In the genomic region with DNA sequence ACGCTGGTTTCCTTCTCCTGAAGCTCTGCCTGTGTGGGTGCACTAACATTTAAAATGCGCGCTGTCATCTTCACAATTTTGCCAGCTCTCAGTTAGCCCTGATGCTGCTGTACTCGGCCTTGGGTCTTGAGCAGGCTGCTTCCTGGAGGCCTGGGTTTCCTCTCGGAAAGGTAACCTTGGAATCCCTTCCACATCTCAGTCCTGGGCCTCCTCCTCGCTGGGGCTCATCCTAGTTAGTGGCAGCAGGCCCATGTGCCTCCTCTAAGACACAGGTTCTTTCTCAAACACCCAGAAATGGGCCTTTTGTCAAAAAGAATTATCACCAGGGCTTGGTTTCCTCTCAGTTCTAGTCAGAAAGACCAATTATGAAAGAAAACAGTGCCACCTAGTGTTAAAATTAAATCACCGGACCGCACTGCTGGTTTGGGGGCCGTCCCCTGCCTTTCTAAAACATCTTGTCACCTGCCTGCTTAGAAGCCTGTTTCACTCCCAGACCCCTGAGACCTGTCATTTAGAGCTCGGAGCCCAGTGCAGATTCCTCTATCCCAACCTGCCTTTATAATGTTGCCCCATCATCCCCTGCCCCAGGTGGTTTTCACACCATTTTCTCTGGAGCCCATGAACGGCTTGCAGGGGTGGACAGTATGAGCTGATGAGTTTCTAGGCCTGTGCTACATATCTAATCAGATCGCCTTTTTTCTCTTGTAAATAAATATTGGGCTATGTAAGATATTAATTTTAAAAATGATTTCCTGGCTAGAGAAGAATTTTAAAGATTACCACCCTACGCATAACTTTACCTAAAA, we compare ENCODE assay signal across 8 cellular contexts. TPM values are rescaled to one million over a fixed set of nuclear protein-coding genes. Genes with fewer than 3 reads are reported as not detected.
A peak's percentile ranks its signal among the peaks of the same experiment; 100 is the strongest.
DNase-seq lines count a peak whose midpoint lies in the region; ATAC-seq and TF ChIP-seq lines count a peak whose summit lies in the region.

No MANE protein-coding gene starts in this region.

- peaks cover 25% of the 10 kb centered on the region for H3K36me3 ChIP-seq in SJCRH30
- H3K36me3 ChIP-seq in heart right ventricle, result peaks cover 0 to 66% (median 0%) of the 10 kb centered on the region in 9 donors

- H3K27ac ChIP-seq in CD4-positive, alpha-beta T cell (ENCODE audit: low read depth, low read length), result no peak overlapping the region
- no peak overlapping the region for H3K27ac ChIP-seq in SJCRH30
- H3K27ac ChIP-seq in heart right ventricle, result peak overlapping the region in 1 of 10 donors; percentile 83

- H3K36me3 Mint-ChIP-seq in CD4-positive, alpha-beta T cell (ENCODE audit: low read depth), result peaks cover 72% of the 10 kb centered on the region
- H3K36me3 Mint-ChIP-seq in activated naive CD8-positive, alpha-beta T cell treated with anti-CD3 and anti-CD28 coated beads, Interleukin-2, amount 50 U/mL, for 24 hours (ENCODE audit: low read depth), result peaks cover 83% of the 10 kb centered on the region

- no peak overlapping the region for H3K27ac Mint-ChIP-seq in CD4-positive, alpha-beta T cell
- no peak overlapping the region for H3K27ac Mint-ChIP-seq in activated naive CD8-positive, alpha-beta T cell treated with anti-CD3 and anti-CD28 coated beads, Interleukin-2, amount 50 U/mL, for 24 hours

- peak; percentile 80 for ATAC-seq in CD4-positive, alpha-beta T cell (ENCODE audit: poor library complexity)
- ATAC-seq in GM19035 (IDR thresholded peaks at IDR 0.05; ENCODE audit: unreplicated experiment) (peak; percentile 83), heart right ventricle (peak; percentile 65 to 85 (median 82)), HG03342 (IDR thresholded peaks at IDR 0.05; ENCODE audit: unreplicated experiment) (no peak)
- peak; percentile 69 for ATAC-seq in activated naive CD8-positive, alpha-beta T cell treated with anti-CD3 and anti-CD28 coated beads, Interleukin-2, amount 50 U/mL, for 24 hours

- no peaks in the 10 kb centered on the region for H3K27me3 Mint-ChIP-seq in CD4-positive, alpha-beta T cell
- no peaks in the 10 kb centered on the region for H3K27me3 Mint-ChIP-seq in activated naive CD8-positive, alpha-beta T cell treated with anti-CD3 and anti-CD28 coated beads, Interleukin-2, amount 50 U/mL, for 24 hours

- DNase-seq in CD4-positive, alpha-beta T cell, result peak; percentile 6 to 41 (median 24)
- DNase-seq in KBM-7 (peak; percentile 80), SJCRH30 (peak; percentile 18 to 73), heart right ventricle (peak in 1 of 2 donors; percentile 27), pulmonary artery endothelial cell (ENCODE audit: low read depth, low spot score) (peak; percentile 10)
- peak; percentile 32 for DNase-seq in activated naive CD8-positive, alpha-beta T cell treated with anti-CD3 and anti-CD28 coated beads, Interleukin-2, amount 50 U/mL, for 24 hours

- no peaks in the 10 kb centered on the region for H3K27me3 ChIP-seq in CD4-positive, alpha-beta T cell (ENCODE audit: control insufficient read depth, insufficient read depth, low read length)
- no peaks in the 10 kb centered on the region for H3K27me3 ChIP-seq in SJCRH30
- no peaks in the 10 kb centered on the region for H3K27me3 ChIP-seq in heart right ventricle

- no peak overlapping the region for H3K4me3 ChIP-seq in SJCRH30
- no peak overlapping the region for H3K4me3 ChIP-seq in heart right ventricle

- intact Hi-C loops in CD4-positive, alpha-beta T cell (cut with DNase I, micrococcal nuclease), result loop anchor here (1.0 to 5.0 kb wide), 6 partner anchors 39 to 394 kb away; a partner anchor contains a TSS
- intact Hi-C loops in heart right ventricle (cut with DNase I), result loop anchor here (1.0 to 5.0 kb wide), 6 partner anchors 159 to 185 kb away; no protein-coding TSS in a partner anchor

- H3K4me3 Mint-ChIP-seq in CD4-positive, alpha-beta T cell, result no peak overlapping the region
- no peak overlapping the region for H3K4me3 Mint-ChIP-seq in activated naive CD8-positive, alpha-beta T cell treated with anti-CD3 and anti-CD28 coated beads, Interleukin-2, amount 50 U/mL, for 24 hours

- 47 to 56% methylated on average over 13 of the region's 13 CpGs for WGBS in heart right ventricle, 2 donors

- H3K4me1 Mint-ChIP-seq in CD4-positive, alpha-beta T cell (ENCODE audit: low read depth), result peaks cover 7% of the 10 kb centered on the region
- no peaks in the 10 kb centered on the region for H3K4me1 Mint-ChIP-seq in activated naive CD8-positive, alpha-beta T cell treated with anti-CD3 and anti-CD28 coated beads, Interleukin-2, amount 50 U/mL, for 24 hours

- H3K4me1 ChIP-seq in SJCRH30, result no peaks in the 10 kb centered on the region
- peaks cover 0 to 46% (median 0%) of the 10 kb centered on the region in 9 donors for H3K4me1 ChIP-seq in heart right ventricle

- in situ Hi-C loops in KBM-7 (cut with MboI; ENCODE audit: low pct_unique_long_range_greater_than_20kb, low sequenced_read_pairs), result no loop called here

- TF ChIP-seq CTCF in CD4-positive, alpha-beta T cell (IDR thresholded peaks at IDR 0.05), result peak; percentile 72
- TF ChIP-seq CTCF in heart right ventricle (IDR thresholded peaks at IDR 0.05), result peak; percentile 49 to 79 (median 73)

- no peaks in the 10 kb centered on the region for H3K9me3 ChIP-seq in CD4-positive, alpha-beta T cell (ENCODE audit: control insufficient read depth, low read length)
- H3K9me3 ChIP-seq in SJCRH30 (replicated peaks) (no peaks in the 10 kb centered on the region), heart right ventricle (no peaks in the 10 kb centered on the region)

- H3K9me3 Mint-ChIP-seq in CD4-positive, alpha-beta T cell, result no peaks in the 10 kb centered on the region
- no peaks in the 10 kb centered on the region for H3K9me3 Mint-ChIP-seq in activated naive CD8-positive, alpha-beta T cell treated with anti-CD3 and anti-CD28 coated beads, Interleukin-2, amount 50 U/mL, for 24 hours

- CTCF ChIA-PET in CD4-positive, alpha-beta T cell (lab: Charles Lee), result interaction anchor here (0.9 to 3.1 kb wide), 7 partner anchors 26 to 186 kb away, joined by 4 to 13 read pairs (median 7); no protein-coding TSS in a partner anchor

- POLR2A ChIA-PET in CD4-positive, alpha-beta T cell (lab: Charles Lee), result interaction anchor here (1.0 to 2.2 kb wide), 4 partner anchors 27 to 162 kb away, joined by 3 to 12 read pairs (median 6); a partner anchor contains a TSS

RNA-seq across cellular contexts. Expression of a gene that starts 42.4 kb away (rescaled TPM):
- total RNA-seq in CD4-positive, alpha-beta T cell, result 1 to 10 TPM; 7.7 to 8.9 TPM
- total RNA-seq in SJCRH30 (2014; rRNA removed; shearing (Covaris generic)), result 38.4 and 38.8 TPM in 2 replicates
- total RNA-seq in heart right ventricle (10 to 100 TPM in 7 of 10 donors, 1 to 10 TPM in 3; 3.4 to 43.4 (median 13.1) TPM), pulmonary artery endothelial cell (19.8 and 23.9 TPM in 2 replicates)
- polyA plus RNA-seq in heart right ventricle, result 10 to 100 TPM in 1 of 2 donors, 1 to 10 TPM in 1; 4.0 to 16.6 TPM
